Comparison of ENCODE assay signal across 22 cellular contexts in genomic region chr1:66597500-66597899, GRCh38.
DNase-seq lines count a peak whose midpoint lies in the region; FAIRE-seq and TF ChIP-seq lines count a peak whose summit lies in the region.
"Had no signal": no experiment of that assay in that cellular context is flagged by ENCODE, and none has a peak within 500 bp of the region (broad histone marks: within the 10 kb centered on the region; RNA-seq: fewer than 3 reads in every experiment).

No MANE protein-coding gene starts in this region.

- H2BK20ac ChIP-seq in H1 (ENCODE audit: low read length) = no peak overlapping the region

- peak overlapping the region; percentile 86; the same call in 1 of the 2 replicates for H3K27ac Mint-ChIP-seq in HFFc6
- H3K27ac Mint-ChIP-seq in activated CD4-positive, alpha-beta T cell treated with anti-CD3 and anti-CD28 coated beads, Interleukin-2, amount 10 ng/mL, durations not matched to agents 24 days and 14 days = no peak overlapping the region
- H3K27ac Mint-ChIP-seq: B cell; CD4-positive, alpha-beta T cell; CD8-positive, alpha-beta T cell had no signal

- H3K4me1 ChIP-seq in H1 (replicated peaks in 1 of 4; ENCODE audit: control insufficient read depth in 3 of 4, insufficient read depth in 4 of 4, low read length in 3 of 4) (no peaks in the 10 kb centered on the region), mesenchymal stem cell (ENCODE audit: control insufficient read depth, insufficient read depth, low read depth, low read length) (peaks cover 3% of the 10 kb centered on the region), hepatocyte (ENCODE audit: insufficient read depth) (no peaks in the 10 kb centered on the region)
- H3K4me1 ChIP-seq: BLaER1 treated with 17β-estradiol and CSF1 and Interleukin-3, amounts not matched to agents 10 nM and 100 nM had no signal

- H3K23me2 ChIP-seq in H1 (ENCODE audit: low read depth, low read length) = no peaks in the 10 kb centered on the region

- H3K23ac ChIP-seq in H1 (ENCODE audit: insufficient read length) = no peak overlapping the region
- H3K23ac ChIP-seq in mesenchymal stem cell (ENCODE audit: low read length in 2 of 2) = no peak overlapping the region

- H3K4ac ChIP-seq in H1 (replicated peaks; ENCODE audit: insufficient read length, low read depth, low read length) (no peak overlapping the region), mesenchymal stem cell (ENCODE audit: low read depth in 1 of 2, low read length in 2 of 2) (no peak overlapping the region)

- H4K8ac ChIP-seq in H1 (ENCODE audit: extremely low read depth, insufficient read depth, low read length) = no peak overlapping the region
- no peak overlapping the region for H4K8ac ChIP-seq in mesenchymal stem cell (ENCODE audit: low read length)

- H2BK120ac ChIP-seq in H1 (replicated peaks; ENCODE audit: low read depth, low read length) (no peak overlapping the region), mesenchymal stem cell (ENCODE audit: low read depth, low read length) (no peak overlapping the region)

- H3K4me3 ChIP-seq in H1 (ENCODE audit: extremely low read depth in 1 of 4, insufficient read depth in 2 of 4, low read depth in 3 of 4, low read length in 4 of 4) (no peak overlapping the region), mesenchymal stem cell (ENCODE audit: insufficient read depth in 1 of 2, low read depth in 1 of 2, low read length in 2 of 2) (no peak overlapping the region), hepatocyte (no peak overlapping the region)
- H3K4me3 ChIP-seq: BLaER1 treated with 17β-estradiol and CSF1 and Interleukin-3, amounts not matched to agents 10 nM and 100 nM had no signal

- H2AFZ ChIP-seq in H1 (ENCODE audit: low read length) (no peak overlapping the region), mesenchymal stem cell (ENCODE audit: low read depth, low read length) (no peak overlapping the region), hepatocyte (no peak overlapping the region)

- H4K91ac ChIP-seq in H1 (replicated peaks; ENCODE audit: insufficient read length, low read length) (no peak overlapping the region), mesenchymal stem cell (ENCODE audit: low read length) (no peak overlapping the region)

- no peak overlapping the region for H3K4me3 Mint-ChIP-seq in HFFc6
- no peak overlapping the region for H3K4me3 Mint-ChIP-seq in activated CD4-positive, alpha-beta T cell treated with anti-CD3 and anti-CD28 coated beads, Interleukin-2, amount 10 ng/mL, durations not matched to agents 24 days and 14 days
- H3K4me3 Mint-ChIP-seq: B cell; CD4-positive, alpha-beta T cell; CD8-positive, alpha-beta T cell had no signal

- POLR2A ChIA-PET in H1 (lab: Charles Lee; ENCODE audit: partially characterized antibody) = no interaction called here

- H3K79me1 ChIP-seq in H1 (ENCODE audit: low read depth, low read length) = no peaks in the 10 kb centered on the region
- H3K79me1 ChIP-seq in mesenchymal stem cell (replicated peaks; ENCODE audit: low read length, poor library complexity, severe bottlenecking) = peaks cover 14% of the 10 kb centered on the region

- H3K56ac ChIP-seq in H1 (replicated peaks; ENCODE audit: insufficient read length, low read depth, low read length) = no peak overlapping the region

- peaks cover 65% of the 10 kb centered on the region for H3K36me3 Mint-ChIP-seq in HFFc6 (ENCODE audit: low read depth)
- no peaks in the 10 kb centered on the region for H3K36me3 Mint-ChIP-seq in activated CD4-positive, alpha-beta T cell treated with anti-CD3 and anti-CD28 coated beads, Interleukin-2, amount 10 ng/mL, durations not matched to agents 24 days and 14 days (ENCODE audit: low read depth)
- H3K36me3 Mint-ChIP-seq: CD8-positive, alpha-beta T cell had no signal

- H3K27me3 Mint-ChIP-seq in HFFc6 (ENCODE audit: insufficient read depth) = no peaks in the 10 kb centered on the region
- H3K27me3 Mint-ChIP-seq in activated CD4-positive, alpha-beta T cell treated with anti-CD3 and anti-CD28 coated beads, Interleukin-2, amount 10 ng/mL, durations not matched to agents 24 days and 14 days = peaks cover 4% of the 10 kb centered on the region

- no peak for TF ChIP-seq CTCF in HFFc6 (IDR thresholded peaks at IDR 0.05)
- TF ChIP-seq CTCF in H1 (IDR thresholded peaks at IDR 0.05; ENCODE audit: control extremely low read depth in 1 of 3, insufficient read depth in 1 of 3, low read depth in 1 of 3, low read length in 3 of 3) = no peak
- no peak for TF ChIP-seq CTCF in hepatocyte (IDR thresholded peaks at IDR 0.05; ENCODE audit: poor library complexity)

- H3K4me1 Mint-ChIP-seq in HFFc6 (ENCODE audit: low read depth) = peaks cover 56% of the 10 kb centered on the region
- no peaks in the 10 kb centered on the region for H3K4me1 Mint-ChIP-seq in activated CD4-positive, alpha-beta T cell treated with anti-CD3 and anti-CD28 coated beads, Interleukin-2, amount 10 ng/mL, durations not matched to agents 24 days and 14 days
- H3K4me1 Mint-ChIP-seq: B cell had no signal

- H3K27me3 ChIP-seq in H1 (replicated peaks in 1 of 4; ENCODE audit: control insufficient read depth in 3 of 4, extremely low read depth in 1 of 4, insufficient read depth in 3 of 4, low read length in 3 of 4) (no peaks in the 10 kb centered on the region), mesenchymal stem cell (ENCODE audit: control insufficient read depth in 1 of 2, insufficient read depth in 1 of 2, low read length in 2 of 2) (no peaks in the 10 kb centered on the region), hepatocyte (no peaks in the 10 kb centered on the region)
- H3K27me3 ChIP-seq: BLaER1 treated with 17β-estradiol and CSF1 and Interleukin-3, amounts not matched to agents 10 nM and 100 nM had no signal

- CTCF ChIA-PET in H1 (lab: Charles Lee; ENCODE audit: partially characterized antibody) = interaction anchor here (0.7 kb wide), 1 partner anchor 9 kb away, joined by 3 read pairs; no protein-coding TSS in a partner anchor

- H3K14ac ChIP-seq in H1 (ENCODE audit: insufficient read length) = no peak overlapping the region
- no peak overlapping the region for H3K14ac ChIP-seq in mesenchymal stem cell (ENCODE audit: low read length in 2 of 2)

- no peak overlapping the region for H2BK15ac ChIP-seq in H1 (ENCODE audit: low read length)
- H2BK15ac ChIP-seq in mesenchymal stem cell (ENCODE audit: low read depth, poor library complexity, severe bottlenecking) = no peak overlapping the region

- H3K79me2 ChIP-seq in H1 (ENCODE audit: control insufficient read depth in 1 of 2, insufficient read depth in 2 of 2, low read length in 2 of 2) (no peaks in the 10 kb centered on the region), hepatocyte (no peaks in the 10 kb centered on the region)

- intact Hi-C loops in activated CD4-positive, alpha-beta T cell treated with anti-CD3 and anti-CD28 coated beads, Interleukin-2, amount 10 ng/mL, durations not matched to agents 24 days and 14 days (cut with micrococcal nuclease) = no loop called here
- intact Hi-C loops in cardiac septum (cut with DNase I) = no loop called here

- 89% methylated on average over 4 of the region's 4 CpGs; no CpG with 5 or more reads in 1 of the 2 experiments for WGBS in H1 (ENCODE audit: extremely low coverage in 1 of 2, insufficient coverage in 1 of 2, insufficient read length in 1 of 2, insufficient replicate concordance in 2 of 2, low coverage in 1 of 2, low lambda C conversion rate in 2 of 2, missing lambda C conversion rate in 1 of 2), 2 experiments
- WGBS in mesenchymal stem cell = 97% methylated on average over 3 of the region's 4 CpGs
- WGBS in hepatocyte (ENCODE audit: low lambda C conversion rate, missing lambda C conversion rate) = 83% methylated on average over 4 of the region's 4 CpGs

- DNase-seq in HFFc6 = no peak
- no peak for DNase-seq in H1 (ENCODE audit: low read depth in 1 of 2, low spot score in 2 of 2)
- DNase-seq in mesenchymal stem cell = no peak
- no peak for DNase-seq in hepatocyte (ENCODE audit: low spot score)
- no peak for DNase-seq in activated CD4-positive, alpha-beta T cell treated with anti-CD3 and anti-CD28 coated beads, Interleukin-2, amount 10 ng/mL, durations not matched to agents 24 days and 14 days
- DNase-seq in cardiac septum (ENCODE audit: low spot score) = no peak
- DNase-seq: 8988T; AML-193; Caco-2; Calu3; CD4-positive, alpha-beta T cell; CD8-positive, alpha-beta T cell; DMS79 treated with DMSO at 0.1 percent for 48 hours; GF-D8 had no signal

- no peaks in the 10 kb centered on the region for H3K9me2 ChIP-seq in hepatocyte (replicated peaks; ENCODE audit: insufficient read depth)

- no peak overlapping the region for H2BK5ac ChIP-seq in H1 (ENCODE audit: low read depth, low read length)
- no peak overlapping the region for H2BK5ac ChIP-seq in mesenchymal stem cell (ENCODE audit: low read depth, low read length, poor library complexity, severe bottlenecking)

- H3K9me3 ChIP-seq in H1 (ENCODE audit: insufficient read depth in 2 of 2, low read depth in 1 of 2, low read length in 1 of 2) (no peaks in the 10 kb centered on the region), mesenchymal stem cell (ENCODE audit: control insufficient read depth, low read length) (no peaks in the 10 kb centered on the region), hepatocyte (ENCODE audit: low read depth) (no peaks in the 10 kb centered on the region)
- H3K9me3 ChIP-seq: Caco-2 had no signal

- no peak for TF ChIP-seq EP300 in H1 (IDR thresholded peaks at IDR 0.05; ENCODE audit: borderline replicate concordance in 1 of 2, low read depth in 2 of 2, low read length in 2 of 2)

- H4K20me1 ChIP-seq in H1 (replicated peaks in 1 of 2; ENCODE audit: control insufficient read depth in 1 of 2, insufficient read depth in 2 of 2, low read length in 2 of 2) = no peaks in the 10 kb centered on the region
- H4K20me1 ChIP-seq in hepatocyte (ENCODE audit: insufficient read depth, poor library complexity, severe bottlenecking) = no peaks in the 10 kb centered on the region
- H4K20me1 ChIP-seq: BLaER1 treated with 17β-estradiol and CSF1 and Interleukin-3, amounts not matched to agents 10 nM and 100 nM had no signal

- no peak overlapping the region for H4K5ac ChIP-seq in H1 (ENCODE audit: insufficient read length, low read depth, low read length)

- H3K9me3 Mint-ChIP-seq in HFFc6 = peaks cover 9% of the 10 kb centered on the region; the same call in 1 of the 2 replicates
- H3K9me3 Mint-ChIP-seq in activated CD4-positive, alpha-beta T cell treated with anti-CD3 and anti-CD28 coated beads, Interleukin-2, amount 10 ng/mL, durations not matched to agents 24 days and 14 days = no peaks in the 10 kb centered on the region
- H3K9me3 Mint-ChIP-seq: CD4-positive, alpha-beta T cell had no signal

- H3K18ac ChIP-seq in H1 (ENCODE audit: extremely low read depth, low read length) (no peak overlapping the region), mesenchymal stem cell (ENCODE audit: low read depth in 1 of 2, low read length in 2 of 2) (no peak overlapping the region)

- no peak for TF ChIP-seq RAD21 in H1 (IDR thresholded peaks at IDR 0.05 in 1 of 2, conservative IDR thresholded peaks at IDR 0.05 in 1 of 2; ENCODE audit: low read depth in 2 of 2, low read length in 2 of 2)

- H2AK5ac ChIP-seq in H1 (ENCODE audit: low read depth, low read length) = no peak overlapping the region
- H2AK5ac ChIP-seq in mesenchymal stem cell (ENCODE audit: low read length, severe bottlenecking) = peak overlapping the region; percentile 56

- H3K27ac ChIP-seq in H1 (ENCODE audit: low read depth, low read length) = no peak overlapping the region
- no peak overlapping the region for H3K27ac ChIP-seq in mesenchymal stem cell (ENCODE audit: low read length, poor library complexity, severe bottlenecking)
- no peak overlapping the region for H3K27ac ChIP-seq in hepatocyte
- H3K27ac ChIP-seq: BLaER1 treated with 17β-estradiol and CSF1 and Interleukin-3, amounts not matched to agents 10 nM and 100 nM; C4-2B had no signal

- TF ChIP-seq POLR2A in H1 (IDR thresholded peaks at IDR 0.05; ENCODE audit: control extremely low read depth in 1 of 2, low read depth in 2 of 2, low read length in 2 of 2) = no peak

- H3K4me2 ChIP-seq in H1 (ENCODE audit: insufficient read depth in 1 of 2, low read depth in 2 of 2, low read length in 2 of 2) = no peak overlapping the region
- H3K4me2 ChIP-seq in mesenchymal stem cell (ENCODE audit: low read length, poor library complexity, severe bottlenecking) = no peak overlapping the region
- no peak overlapping the region for H3K4me2 ChIP-seq in hepatocyte
- H3K4me2 ChIP-seq: BLaER1 treated with 17β-estradiol and CSF1 and Interleukin-3, amounts not matched to agents 10 nM and 100 nM had no signal

- H2BK12ac ChIP-seq in H1 (ENCODE audit: low read depth, low read length) = no peak overlapping the region
- H2BK12ac ChIP-seq in mesenchymal stem cell (ENCODE audit: low read length in 2 of 2) = no peak overlapping the region

- no peak overlapping the region for H3K9ac ChIP-seq in H1 (replicated peaks in 1 of 4; ENCODE audit: extremely low read depth in 1 of 4, low read depth in 3 of 4, low read length in 3 of 4)
- no peak overlapping the region for H3K9ac ChIP-seq in mesenchymal stem cell (ENCODE audit: low read length)
- H3K9ac ChIP-seq: BLaER1 treated with 17β-estradiol and CSF1 and Interleukin-3, amounts not matched to agents 10 nM and 100 nM had no signal

- no peak for FAIRE-seq in H1 (lab: Jason Lieb, UNC)
- FAIRE-seq: A204.1, D721Med, G401.6, GM12891, GM19239 had no signal

- no peaks in the 10 kb centered on the region for H3K36me3 ChIP-seq in H1 (ENCODE audit: control insufficient read depth in 2 of 4, insufficient read depth in 4 of 4, low read length in 3 of 4)
- H3K36me3 ChIP-seq in mesenchymal stem cell (ENCODE audit: control insufficient read depth in 1 of 2, insufficient read depth in 2 of 2, low read depth in 1 of 2, low read length in 2 of 2) = peaks cover 4 to 14% of the 10 kb centered on the region in 2 experiments
- H3K36me3 ChIP-seq in hepatocyte (replicated peaks; ENCODE audit: insufficient read depth, low read depth) = no peaks in the 10 kb centered on the region
- H3K36me3 ChIP-seq: BLaER1 treated with 17β-estradiol and CSF1 and Interleukin-3, amounts not matched to agents 10 nM and 100 nM had no signal
